20 cellular contexts compared by ENCODE assay signal in genomic region chr2:179449010-179449409, GRCh38.
A peak's percentile ranks its signal among the peaks of the same experiment; 100 is the strongest.
DNase-seq lines count a peak whose midpoint lies in the region; ATAC-seq and TF ChIP-seq lines count a peak whose summit lies in the region.
"Had no signal": no experiment of that assay in that cellular context is flagged by ENCODE, and none has a peak within 500 bp of the region (broad histone marks: within the 10 kb centered on the region; RNA-seq: fewer than 3 reads in every experiment).

No MANE protein-coding gene starts in this region.

- ATAC-seq in GM19035 (IDR thresholded peaks at IDR 0.05; ENCODE audit: unreplicated experiment) (peak; percentile 82), GM21723 (IDR thresholded peaks at IDR 0.05; ENCODE audit: unreplicated experiment) (peak; percentile 78), HG03342 (IDR thresholded peaks at IDR 0.05; ENCODE audit: unreplicated experiment) (peak; percentile 93)
- ATAC-seq: activated naive CD4-positive, alpha-beta T cell treated with anti-CD3 and anti-CD28 coated beads, Interleukin-2, amount 50 U/mL, for 72 hours; heart left ventricle; stimulated activated naive CD8-positive, alpha-beta T cell treated with anti-CD3 and anti-CD28 coated beads, Interleukin-15, Interleukin-2, amounts not matched to agents 100 U/mL and 50 U/mL, for 24 hours had no signal

- H4K8ac ChIP-seq in mesenchymal stem cell (ENCODE audit: low read length): no peak overlapping the region

- intact Hi-C loops in vagina (cut with DNase I): no loop called here

- no peaks in the 10 kb centered on the region for H3K79me1 ChIP-seq in mesenchymal stem cell (replicated peaks; ENCODE audit: low read length, poor library complexity, severe bottlenecking)

- H3K14ac ChIP-seq in mesenchymal stem cell (ENCODE audit: low read length in 2 of 2): no peak overlapping the region

- H2BK120ac ChIP-seq in mesenchymal stem cell (ENCODE audit: low read depth, low read length): no peak overlapping the region

- DNase-seq in GM12865 (ENCODE audit: low read depth) (peak; percentile 19), mesenchymal stem cell (no peak), AG20443 (ENCODE audit: low spot score) (no peak), islet precursor cell (no peak), vagina (ENCODE audit: extremely low spot score in 2 of 2) (no peak)
- DNase-seq: activated CD4-positive, alpha-beta T cell treated with anti-CD3 and anti-CD28 coated beads for 4 hours; CD4-positive, alpha-beta memory T cell; heart left ventricle; NCI-H1417; SHP77; stimulated activated naive CD8-positive, alpha-beta T cell treated with anti-CD3 and anti-CD28 coated beads, Interleukin-15, Interleukin-2, amounts not matched to agents 100 U/mL and 50 U/mL, for 24 hours; T-helper 9 cell; upper lobe of left lung had no signal

- H3K27ac ChIP-seq in mesenchymal stem cell (ENCODE audit: low read length, poor library complexity, severe bottlenecking): no peak overlapping the region
- H3K27ac ChIP-seq in vagina: no peak overlapping the region
- H3K27ac ChIP-seq: breast epithelium, esophagus muscularis mucosa, heart left ventricle, prostate gland, upper lobe of left lung had no signal

- no peak overlapping the region for H2BK15ac ChIP-seq in mesenchymal stem cell (ENCODE audit: low read depth, poor library complexity, severe bottlenecking)

- no peak overlapping the region for H3K4me2 ChIP-seq in mesenchymal stem cell (ENCODE audit: low read length, poor library complexity, severe bottlenecking)

- no peak overlapping the region for H3K23ac ChIP-seq in mesenchymal stem cell (ENCODE audit: low read length in 2 of 2)

- H3K27me3 ChIP-seq in mesenchymal stem cell (ENCODE audit: control insufficient read depth in 1 of 2, insufficient read depth in 1 of 2, low read length in 2 of 2): no peaks in the 10 kb centered on the region
- H3K27me3 ChIP-seq in vagina: no peaks in the 10 kb centered on the region
- H3K27me3 ChIP-seq: breast epithelium, esophagus muscularis mucosa, upper lobe of left lung had no signal

- no peak overlapping the region for H2BK12ac ChIP-seq in mesenchymal stem cell (ENCODE audit: low read length in 2 of 2)

- no peak overlapping the region for H2BK5ac ChIP-seq in mesenchymal stem cell (ENCODE audit: low read depth, low read length, poor library complexity, severe bottlenecking)

- no peak overlapping the region for H3K18ac ChIP-seq in mesenchymal stem cell (ENCODE audit: low read depth in 1 of 2, low read length in 2 of 2)

- no peak overlapping the region for H3K4ac ChIP-seq in mesenchymal stem cell (ENCODE audit: low read depth in 1 of 2, low read length in 2 of 2)

- H3K9me3 ChIP-seq in mesenchymal stem cell (ENCODE audit: control insufficient read depth, low read length) (no peaks in the 10 kb centered on the region), vagina (no peaks in the 10 kb centered on the region)
- H3K9me3 ChIP-seq: breast epithelium, esophagus muscularis mucosa, heart left ventricle, prostate gland, upper lobe of left lung had no signal

- no peak overlapping the region for H2AK5ac ChIP-seq in mesenchymal stem cell (ENCODE audit: low read length, severe bottlenecking)

- no peak overlapping the region for H3K9ac ChIP-seq in mesenchymal stem cell (ENCODE audit: low read length)

- no peak overlapping the region for H4K91ac ChIP-seq in mesenchymal stem cell (ENCODE audit: low read length)

- H3K4me3 ChIP-seq in GM12865 (ENCODE audit: low read depth, low read length) (no peak overlapping the region), mesenchymal stem cell (ENCODE audit: insufficient read depth in 1 of 2, low read depth in 1 of 2, low read length in 2 of 2) (no peak overlapping the region), vagina (no peak overlapping the region)
- H3K4me3 ChIP-seq: breast epithelium, esophagus muscularis mucosa, heart left ventricle, prostate gland, upper lobe of left lung had no signal

- 96% methylated on average over 2 of the region's 4 CpGs for WGBS in mesenchymal stem cell

- no peak for TF ChIP-seq POLR2A in vagina (IDR thresholded peaks at IDR 0.05)

- no peak for TF ChIP-seq CTCF in GM12865 (IDR thresholded peaks at IDR 0.05; ENCODE audit: insufficient read depth, low read depth, low read length, missing control alignments)
- TF ChIP-seq CTCF in vagina (IDR thresholded peaks at IDR 0.05): no peak

- no peak overlapping the region for H2AFZ ChIP-seq in mesenchymal stem cell (ENCODE audit: low read depth, low read length)

- no peaks in the 10 kb centered on the region for H3K4me1 ChIP-seq in mesenchymal stem cell (ENCODE audit: control insufficient read depth, insufficient read depth, low read depth, low read length)
- H3K4me1 ChIP-seq in vagina: no peaks in the 10 kb centered on the region
- H3K4me1 ChIP-seq: breast epithelium, upper lobe of left lung had no signal

- no peaks in the 10 kb centered on the region for H3K36me3 ChIP-seq in mesenchymal stem cell (ENCODE audit: control insufficient read depth in 1 of 2, insufficient read depth in 2 of 2, low read depth in 1 of 2, low read length in 2 of 2)
- H3K36me3 ChIP-seq in vagina: no peaks in the 10 kb centered on the region
- H3K36me3 ChIP-seq: breast epithelium, esophagus muscularis mucosa, heart left ventricle, prostate gland, upper lobe of left lung had no signal
